Comparison of ENCODE assay signal across 12 cellular contexts in genomic region chr17:17713839-17714238, GRCh38. TPM values are rescaled to one million over a fixed set of nuclear protein-coding genes. Genes with fewer than 3 reads are reported as not detected.
DNase-seq lines count a peak whose midpoint lies in the region; FAIRE-seq and TF ChIP-seq lines count a peak whose summit lies in the region.
"Had no signal": no experiment of that assay in that cellular context is flagged by ENCODE, and none has a peak within 500 bp of the region (broad histone marks: within the 10 kb centered on the region; RNA-seq: fewer than 3 reads in every experiment).

No MANE protein-coding gene starts in this region.

- TF ChIP-seq POLR2A in GM12891 (IDR thresholded peaks at IDR 0.05; ENCODE audit: low read depth, low read length) (no peak), spleen (IDR thresholded peaks at IDR 0.05) (no peak)

- H3K27ac ChIP-seq in brain microvascular endothelial cell, result peak overlapping the region; percentile 94
- H3K27ac ChIP-seq in spleen, result peak overlapping the region in 7 of 8 donors; percentile 3 to 70 (median 51)

- H3K9me3 ChIP-seq in spleen, result no peaks in the 10 kb centered on the region

- peaks cover 0 to 7% (median 2%) of the 10 kb centered on the region in 3 donors for H3K27me3 Mint-ChIP-seq in immature natural killer cell (ENCODE audit: low read depth in 3 of 3)
- no peaks in the 10 kb centered on the region for H3K27me3 Mint-ChIP-seq in T-helper 2 cell treated with Interferon-gamma antibody and Interleukin-4, amounts not matched to agents 5 μg/mL and 100 μg/mL, for 36 hours (ENCODE audit: low read depth)

- H3K27me3 ChIP-seq in brain microvascular endothelial cell (replicated peaks), result no peaks in the 10 kb centered on the region
- H3K27me3 ChIP-seq in spleen (replicated peaks in 1 of 7), result no peaks in the 10 kb centered on the region

- DNase-seq in GM12891 (ENCODE audit: insufficient read length, low spot score) (no peak), brain microvascular endothelial cell (peak; percentile 55), immature natural killer cell (no peak), spleen (no peak), activated gamma-delta T cell treated with Interleukin-2 at 50 U/mL for 16 hours (no peak), LoVo (ENCODE audit: low spot score) (no peak), cortex of kidney (lab: John Stamatoyannopoulos, UW) (no peak)
- DNase-seq in T-helper 2 cell treated with Interferon-gamma antibody and Interleukin-4, amounts not matched to agents 5 μg/mL and 100 μg/mL, for 36 hours (ENCODE audit: low spot score), result no peak
- DNase-seq: activated CD4-positive, alpha-beta T cell treated with anti-CD3 and anti-CD28 coated beads for 4 hours; effector memory CD8-positive, alpha-beta T cell; NCI-H2029 treated with DMSO at 0.1 percent for 48 hours; small intestine had no signal

- peaks cover 0 to 8% (median under 1%) of the 10 kb centered on the region in 3 donors for H3K36me3 Mint-ChIP-seq in immature natural killer cell
- H3K36me3 Mint-ChIP-seq in T-helper 2 cell treated with Interferon-gamma antibody and Interleukin-4, amounts not matched to agents 5 μg/mL and 100 μg/mL, for 36 hours (ENCODE audit: low read depth), result no peaks in the 10 kb centered on the region

- 34 to 70% (median 61%) methylated on average over 7 of the region's 7 CpGs for WGBS in spleen, 5 donors

- intact Hi-C loops in spleen (cut with DNase I; ENCODE audit: low total_unique reads), result no loop called here

- H3K4me3 ChIP-seq in brain microvascular endothelial cell (ENCODE audit: low read depth, low read length), result no peak overlapping the region
- no peak overlapping the region for H3K4me3 ChIP-seq in spleen

- FAIRE-seq in GM12891 (lab: Jason Lieb, UNC), result peak; percentile 92
- FAIRE-seq: small intestine had no signal

- peaks cover 24 to 100% (median 65%) of the 10 kb centered on the region in 6 donors for H3K4me1 ChIP-seq in spleen

- peak overlapping the region in 3 of 5 donors; percentile 38 to 61 (median 51) for H3K4me3 Mint-ChIP-seq in immature natural killer cell
- H3K4me3 Mint-ChIP-seq in T-helper 2 cell treated with Interferon-gamma antibody and Interleukin-4, amounts not matched to agents 5 μg/mL and 100 μg/mL, for 36 hours, result no peak overlapping the region
- H3K4me3 Mint-ChIP-seq: effector memory CD8-positive, alpha-beta T cell had no signal

- TF ChIP-seq CTCF in brain microvascular endothelial cell (IDR thresholded peaks at IDR 0.05; ENCODE audit: low read depth, low read length, missing control alignments) (no peak), spleen (IDR thresholded peaks at IDR 0.05 in 8 of 11, conservative IDR thresholded peaks at IDR 0.05 in 3 of 11) (no peak)

- in situ Hi-C loops in brain microvascular endothelial cell (cut with HindIII; ENCODE audit: low pct_ligation_motif_present, low sequenced_read_pairs), result no loop called here

- H3K27ac Mint-ChIP-seq in immature natural killer cell, result peak overlapping the region in 5 of 6 donors; percentile 14 to 86 (median 80)
- no peak overlapping the region for H3K27ac Mint-ChIP-seq in T-helper 2 cell treated with Interferon-gamma antibody and Interleukin-4, amounts not matched to agents 5 μg/mL and 100 μg/mL, for 36 hours

- H3K9me3 Mint-ChIP-seq in immature natural killer cell, result no peaks in the 10 kb centered on the region
- no peaks in the 10 kb centered on the region for H3K9me3 Mint-ChIP-seq in T-helper 2 cell treated with Interferon-gamma antibody and Interleukin-4, amounts not matched to agents 5 μg/mL and 100 μg/mL, for 36 hours
- H3K9me3 Mint-ChIP-seq: effector memory CD8-positive, alpha-beta T cell had no signal

- H3K4me1 Mint-ChIP-seq in immature natural killer cell, result peaks cover 39 to 40% of the 10 kb centered on the region in 2 donors
- H3K4me1 Mint-ChIP-seq in T-helper 2 cell treated with Interferon-gamma antibody and Interleukin-4, amounts not matched to agents 5 μg/mL and 100 μg/mL, for 36 hours (ENCODE audit: low read depth), result peaks cover 20% of the 10 kb centered on the region

- H3K36me3 ChIP-seq in brain microvascular endothelial cell (replicated peaks) (no peaks in the 10 kb centered on the region), spleen (peaks cover 0 to 20% (median 0%) of the 10 kb centered on the region in 6 donors)

TF ChIP-seq in GM12891, 5 proteins besides CTCF, POLR2A, EP300 and RAD21:
- no peak for TF ChIP-seq SPI1 (IDR thresholded peaks at IDR 0.05; ENCODE audit: low read depth, low read length)
- TF ChIP-seq POLR2AphosphoS5 (IDR thresholded peaks at IDR 0.05; ENCODE audit: low read depth, low read length), result no peak
- TF ChIP-seq PAX5 (IDR thresholded peaks at IDR 0.05; ENCODE audit: insufficient read depth, low read length, severe bottlenecking), result no peak
- TF ChIP-seq TAF1 (IDR thresholded peaks at IDR 0.05; ENCODE audit: low read depth, low read length), result no peak
- TF ChIP-seq POU2F2 (IDR thresholded peaks at IDR 0.05; ENCODE audit: low read depth, low read length), result no peak
TF ChIP-seq in GM12891: peak in this region for 0.

RNA-seq across cellular contexts. Expression of gene RAI1, which starts 32.6 kb away (rescaled TPM):
- polyA plus RNA-seq in GM12891 (2012; ENCODE audit: low read depth, missing spikeins), result 7.1 TPM
- polyA plus RNA-seq in immature natural killer cell, result 1 to 10 TPM; 1.5 to 6.2 (median 2.0) TPM
- 10 to 100 TPM; 28.9 to 61.9 (median 40.3) TPM for total RNA-seq in spleen
- 10 to 100 TPM in 1 of 3 donors, 1 to 10 TPM in 2; 5.4 to 19.7 (median 6.1) TPM for polyA plus RNA-seq in spleen
